Comparison of ENCODE assay signal across 8 cellular contexts in genomic region chr21:32278068-32278467, GRCh38. TPM values are rescaled to one million over a fixed set of nuclear protein-coding genes. Genes with fewer than 3 reads are reported as not detected.
A peak's percentile ranks its signal among the peaks of the same experiment; 100 is the strongest.
DNase-seq lines count a peak whose midpoint lies in the region; FAIRE-seq and TF ChIP-seq lines count a peak whose summit lies in the region.

No MANE protein-coding gene starts in this region.

- H3K4me1 ChIP-seq in Loucy (ENCODE audit: insufficient read depth, low read length, poor library complexity, severe bottlenecking) = peaks cover 13% of the 10 kb centered on the region

- peak overlapping the region; percentile 89 for H3K4me3 ChIP-seq in Loucy (ENCODE audit: low read length, poor library complexity, severe bottlenecking)

- H2AFZ ChIP-seq in Loucy (ENCODE audit: low read length) = peak overlapping the region; percentile 97; the same call in 1 of the 2 replicates

- DNase-seq in NCI-H82 (lab: John Stamatoyannopoulos, UW) (peak; percentile 54), NCI-H82 treated with DMSO at 0.1 percent for 48 hours (lab: John Stamatoyannopoulos, UW; ENCODE audit: unreplicated experiment) (no peak), mesothelial cell of epicardium (ENCODE audit: low spot score in 2 of 2, unreplicated experiment in 2 of 2) (no peak), GM12892 (ENCODE audit: insufficient read length) (no peak), NCI-H2107 treated with DMSO at 0.1 percent for 48 hours (lab: John Stamatoyannopoulos, UW; ENCODE audit: unreplicated experiment) (no peak), kidney glomerular epithelial cell (lab: John Stamatoyannopoulos, UW) (no peak)

- H3K79me2 ChIP-seq in Loucy (ENCODE audit: insufficient read depth, low read length) = peaks cover 28% of the 10 kb centered on the region

- H3K9me2 ChIP-seq in Loucy (replicated peaks; ENCODE audit: low read depth, low read length) = no peaks in the 10 kb centered on the region

- H3K9ac ChIP-seq in Loucy (ENCODE audit: low read depth, low read length, poor library complexity, severe bottlenecking) = peak overlapping the region; percentile 85

- no peak for TF ChIP-seq POLR2A in GM12892 (IDR thresholded peaks at IDR 0.05; ENCODE audit: low read depth, low read length)

- H3K36me3 ChIP-seq in Loucy (ENCODE audit: insufficient read depth, low read length) = peaks cover 7% of the 10 kb centered on the region; the same call in 1 of the 2 replicates

- H3K9me3 Mint-ChIP-seq in brain = peaks cover 0 to 4% (median 0%) of the 10 kb centered on the region in 5 experiments
- H3K9me3 Mint-ChIP-seq in mesothelial cell of epicardium = no peaks in the 10 kb centered on the region

- TF ChIP-seq CTCF in Loucy (conservative IDR thresholded peaks at IDR 0.05; ENCODE audit: low read length) (no peak), brain (conservative IDR thresholded peaks at IDR 0.05) (no peak), mesothelial cell of epicardium (IDR thresholded peaks at IDR 0.05; ENCODE audit: unreplicated experiment) (no peak)

- H3K4me2 ChIP-seq in Loucy (ENCODE audit: low read depth, low read length, poor library complexity, severe bottlenecking) = peak overlapping the region; percentile 76

- H3K9me3 ChIP-seq in Loucy (ENCODE audit: insufficient read depth, low read depth, low read length) = no peaks in the 10 kb centered on the region

- no peaks in the 10 kb centered on the region for H3K27me3 ChIP-seq in Loucy (ENCODE audit: insufficient read depth, low read length, poor library complexity, severe bottlenecking)

- peaks cover 39% of the 10 kb centered on the region for H3K4me1 Mint-ChIP-seq in brain
- H3K4me1 Mint-ChIP-seq in mesothelial cell of epicardium = peaks cover 15% of the 10 kb centered on the region

- H3K4me3 Mint-ChIP-seq in brain (peak overlapping the region; percentile 98 to 100 (median 100)), mesothelial cell of epicardium (peak overlapping the region; percentile 100)

- H3K36me3 Mint-ChIP-seq in brain = peaks cover 21% of the 10 kb centered on the region
- H3K36me3 Mint-ChIP-seq in mesothelial cell of epicardium = no peaks in the 10 kb centered on the region

- no peak for FAIRE-seq in GM12892 (lab: Jason Lieb, UNC)

- H3K27me3 Mint-ChIP-seq in brain (peaks cover 14% of the 10 kb centered on the region), mesothelial cell of epicardium (ENCODE audit: low read depth) (no peaks in the 10 kb centered on the region)

- no peaks in the 10 kb centered on the region for H3F3A ChIP-seq in Loucy (ENCODE audit: low read depth)

- H4K20me1 ChIP-seq in Loucy (ENCODE audit: insufficient read depth, low read length, poor library complexity, severe bottlenecking) = no peaks in the 10 kb centered on the region

- H3K27ac Mint-ChIP-seq in brain = peak overlapping the region; percentile 77 to 96 (median 84)
- H3K27ac Mint-ChIP-seq in mesothelial cell of epicardium = peak overlapping the region; percentile 96

RNA-seq across cellular contexts. Expression of gene MIS18A, which starts 0.8 kb away (rescaled TPM):
- 12.7 TPM for polyA plus RNA-seq in brain (ENCODE audit: insufficient read depth, low read depth, low replicate concordance)
- 18.9 to 19.8 TPM (median 19.0 TPM) in 3 replicates for total RNA-seq in mesothelial cell of epicardium
- polyA plus RNA-seq in GM12892 (2012; ENCODE audit: missing spikeins) = 15.7 TPM

RNA-seq across cellular contexts. Expression of gene MRAP, which starts 20.6 kb away (rescaled TPM):
- polyA plus RNA-seq in brain (ENCODE audit: insufficient read depth, low read depth, low replicate concordance) = 0.92 TPM
- total RNA-seq in mesothelial cell of epicardium = not detected in 3 replicates
- polyA plus RNA-seq in GM12892 (2012; ENCODE audit: missing spikeins) = not detected
